31 cellular contexts compared by ENCODE assay signal in genomic region chr18:22697561-22697960, GRCh38.
A peak's percentile ranks its signal among the peaks of the same experiment; 100 is the strongest.
DNase-seq lines count a peak whose midpoint lies in the region; ATAC-seq and TF ChIP-seq lines count a peak whose summit lies in the region.
"Had no signal": no experiment of that assay in that cellular context is flagged by ENCODE, and none has a peak within 500 bp of the region (broad histone marks: within the 10 kb centered on the region; RNA-seq: fewer than 3 reads in every experiment).

No MANE protein-coding gene starts in this region.

- no peaks in the 10 kb centered on the region for H3K36me3 ChIP-seq in HEK293 (ENCODE audit: control insufficient read depth in 2 of 2, insufficient read depth in 1 of 2, low read length in 2 of 2)
- H3K36me3 ChIP-seq in IMR-90 (ENCODE audit: control insufficient read depth, insufficient read depth, low read length) = no peaks in the 10 kb centered on the region
- no peaks in the 10 kb centered on the region for H3K36me3 ChIP-seq in mesenchymal stem cell (ENCODE audit: control insufficient read depth in 1 of 2, insufficient read depth in 2 of 2, low read depth in 1 of 2, low read length in 2 of 2)
- H3K36me3 ChIP-seq: BE2C; BLaER1; BLaER1 treated with 17β-estradiol and CSF1 and Interleukin-3, amounts not matched to agents 10 nM and 100 nM had no signal

- H3K14ac ChIP-seq in IMR-90 (replicated peaks; ENCODE audit: low read depth, low read length) (no peak overlapping the region), mesenchymal stem cell (ENCODE audit: low read length in 2 of 2) (no peak overlapping the region)

- no peak for TF ChIP-seq POLR2A in IMR-90 (IDR thresholded peaks at IDR 0.05; ENCODE audit: low read depth, low read length)

- H3K4me2 ChIP-seq in IMR-90 (ENCODE audit: low read depth, low read length) (no peak overlapping the region), mesenchymal stem cell (ENCODE audit: low read length, poor library complexity, severe bottlenecking) (no peak overlapping the region)
- H3K4me2 ChIP-seq: A549; BLaER1; BLaER1 treated with 17β-estradiol and CSF1 and Interleukin-3, amounts not matched to agents 10 nM and 100 nM had no signal

- H3K9ac ChIP-seq in IMR-90 (ENCODE audit: low read depth, low read length) = no peak overlapping the region
- no peak overlapping the region for H3K9ac ChIP-seq in mesenchymal stem cell (ENCODE audit: low read length)
- H3K9ac ChIP-seq: BLaER1; BLaER1 treated with 17β-estradiol and CSF1 and Interleukin-3, amounts not matched to agents 10 nM and 100 nM had no signal

- CTCF ChIA-PET in HEK293 (lab: Yijun Ruan, JAX) (interaction anchor here (0.5 to 0.7 kb wide), 3 partner anchors 125 to 803 kb away, joined by 3 to 4 read pairs (median 3); no protein-coding TSS in a partner anchor), IMR-90 (lab: Yijun Ruan, JAX) (no interaction called here)

- no peak overlapping the region for H2BK12ac ChIP-seq in mesenchymal stem cell (ENCODE audit: low read length in 2 of 2)

- TF ChIP-seq RAD21 in IMR-90 (IDR thresholded peaks at IDR 0.05; ENCODE audit: low read length) = no peak

- H3K79me1 ChIP-seq in IMR-90 (ENCODE audit: low read depth in 1 of 2, low read length in 2 of 2) (no peaks in the 10 kb centered on the region), mesenchymal stem cell (replicated peaks; ENCODE audit: low read length, poor library complexity, severe bottlenecking) (no peaks in the 10 kb centered on the region)

- H3K27me3 ChIP-seq in IMR-90 (ENCODE audit: control insufficient read depth, insufficient read depth, low read length) = no peaks in the 10 kb centered on the region
- no peaks in the 10 kb centered on the region for H3K27me3 ChIP-seq in mesenchymal stem cell (ENCODE audit: control insufficient read depth in 1 of 2, insufficient read depth in 1 of 2, low read length in 2 of 2)
- H3K27me3 ChIP-seq: BE2C; BLaER1; BLaER1 treated with 17β-estradiol and CSF1 and Interleukin-3, amounts not matched to agents 10 nM and 100 nM had no signal

- no peak overlapping the region for H4K8ac ChIP-seq in IMR-90 (ENCODE audit: low read depth in 2 of 2, low read length in 2 of 2)
- no peak overlapping the region for H4K8ac ChIP-seq in mesenchymal stem cell (ENCODE audit: low read length)

- H2AK5ac ChIP-seq in IMR-90 (ENCODE audit: low read depth, low read length) (peak overlapping the region; percentile 40), mesenchymal stem cell (ENCODE audit: low read length, severe bottlenecking) (peak overlapping the region; percentile 82)

- H4K20me1 ChIP-seq in IMR-90 (ENCODE audit: insufficient read depth, low read length) = no peaks in the 10 kb centered on the region
- H4K20me1 ChIP-seq: BLaER1; BLaER1 treated with 17β-estradiol and CSF1 and Interleukin-3, amounts not matched to agents 10 nM and 100 nM had no signal

- no peak for ATAC-seq in IMR-90 (ENCODE audit: low read depth)
- ATAC-seq: A549; CD8-positive, alpha-beta T cell had no signal

- H2BK15ac ChIP-seq in IMR-90 (ENCODE audit: low read depth, low read length) (no peak overlapping the region), mesenchymal stem cell (ENCODE audit: low read depth, poor library complexity, severe bottlenecking) (no peak overlapping the region)

- in situ Hi-C loops in IMR-90 (cut with MboI; ENCODE audit: low sequenced_read_pairs) = no loop called here

- H3K4me1 ChIP-seq in HEK293 (ENCODE audit: control insufficient read depth, insufficient read depth, low read length) = peaks cover 11% of the 10 kb centered on the region
- peaks cover 12% of the 10 kb centered on the region for H3K4me1 ChIP-seq in IMR-90 (ENCODE audit: control insufficient read depth, insufficient read depth, low read length)
- no peaks in the 10 kb centered on the region for H3K4me1 ChIP-seq in mesenchymal stem cell (ENCODE audit: control insufficient read depth, insufficient read depth, low read depth, low read length)
- H3K4me1 ChIP-seq: BE2C, BLaER1 had no signal

- BruUV-seq in IMR-90 (replicated peaks; lab: Mats Ljungman, UMichigan) = no TSS peak

- H4K5ac ChIP-seq in IMR-90 (ENCODE audit: low read depth, low read length) = no peak overlapping the region

- H3K18ac ChIP-seq in IMR-90 (ENCODE audit: low read depth, low read length) (no peak overlapping the region), mesenchymal stem cell (ENCODE audit: low read depth in 1 of 2, low read length in 2 of 2) (no peak overlapping the region)

- 90% methylated on average over 2 of the region's 3 CpGs; no CpG with 5 or more reads in 1 of the 2 experiments for WGBS in IMR-90 (ENCODE audit: extremely low coverage in 2 of 2, insufficient read length in 1 of 2), 2 experiments
- WGBS in mesenchymal stem cell = 92% methylated on average over 3 of the region's 3 CpGs

- H3K23ac ChIP-seq in IMR-90 (ENCODE audit: low read depth, low read length) = no peak overlapping the region
- H3K23ac ChIP-seq in mesenchymal stem cell (ENCODE audit: low read length in 2 of 2) = no peak overlapping the region

- H2BK5ac ChIP-seq in IMR-90 (ENCODE audit: low read depth, low read length, poor library complexity, severe bottlenecking) (no peak overlapping the region), mesenchymal stem cell (ENCODE audit: low read depth, low read length, poor library complexity, severe bottlenecking) (no peak overlapping the region)

- H2AFZ ChIP-seq in IMR-90 (replicated peaks; ENCODE audit: low read length, poor library complexity) (no peak overlapping the region), mesenchymal stem cell (ENCODE audit: low read depth, low read length) (no peak overlapping the region)

- dilution Hi-C loops in IMR-90 (cut with HindIII; ENCODE audit: low sequenced_read_pairs, unreplicated experiment) = no loop called here

- DNase-seq in IMR-90 = no peak
- DNase-seq in mesenchymal stem cell = no peak
- no peak for DNase-seq in iPS-NIHi7 (ENCODE audit: extremely low spot score)
- DNase-seq in stimulated activated CD4-positive, alpha-beta T cell treated with anti-CD3 and anti-CD28 coated beads, Interleukin-1b, Interleukin-23, amount 100 ng/mL, for 48 hours = no peak
- DNase-seq in foreskin fibroblast = no peak
- DNase-seq: 8988T; ACHN; AML-193; BE2C; C1 segment of cervical spinal cord; Caco-2; Calu3; CD4-positive, alpha-beta memory T cell; CD4-positive, alpha-beta T cell; CD4-positive, CD25-positive, alpha-beta regulatory T cell; CD8-positive, alpha-beta memory T cell; CD8-positive, alpha-beta T cell; COR-L47; DMS 273 treated with DMSO at 0.1 percent for 48 hours; DMS153; DMS53; DMS79; DMS79 treated with DMSO at 0.1 percent for 48 hours; DND-41; EL had no signal

- peak overlapping the region; percentile 32 for H2AK9ac ChIP-seq in IMR-90 (replicated peaks; ENCODE audit: low read depth, low read length, poor library complexity)

- no peak overlapping the region for H3K56ac ChIP-seq in IMR-90 (ENCODE audit: extremely low read depth, insufficient read depth, low read length)

- H2BK20ac ChIP-seq in IMR-90 (ENCODE audit: low read depth, low read length) = no peak overlapping the region

- H3K9me3 ChIP-seq in HEK293 (ENCODE audit: control insufficient read depth, insufficient read depth, low read depth, low read length) = no peaks in the 10 kb centered on the region
- H3K9me3 ChIP-seq in IMR-90 (ENCODE audit: control insufficient read depth, insufficient read depth, low read length) = no peaks in the 10 kb centered on the region
- no peaks in the 10 kb centered on the region for H3K9me3 ChIP-seq in mesenchymal stem cell (ENCODE audit: control insufficient read depth, low read length)
- H3K9me3 ChIP-seq: A549; BE2C; BLaER1; BLaER1 treated with 17β-estradiol and CSF1 and Interleukin-3, amounts not matched to agents 10 nM and 100 nM; Caco-2 had no signal

- no peak overlapping the region for H3K4ac ChIP-seq in IMR-90 (ENCODE audit: low read depth, low read length)
- no peak overlapping the region for H3K4ac ChIP-seq in mesenchymal stem cell (ENCODE audit: low read depth in 1 of 2, low read length in 2 of 2)

- no peak overlapping the region for H3K27ac ChIP-seq in HEK293 (ENCODE audit: extremely low read depth, low read depth, low read length)
- no peak overlapping the region for H3K27ac ChIP-seq in IMR-90 (ENCODE audit: insufficient read depth, low read length)
- H3K27ac ChIP-seq in mesenchymal stem cell (ENCODE audit: low read length, poor library complexity, severe bottlenecking) = no peak overlapping the region
- H3K27ac ChIP-seq: 22Rv1; BLaER1; BLaER1 treated with 17β-estradiol and CSF1 and Interleukin-3, amounts not matched to agents 10 nM and 100 nM; C4-2B had no signal

- H2BK120ac ChIP-seq in IMR-90 (ENCODE audit: low read depth, low read length) (no peak overlapping the region), mesenchymal stem cell (ENCODE audit: low read depth, low read length) (no peak overlapping the region)

- TF ChIP-seq CTCF in HEK293 (tag by site-specific recombination; IDR thresholded peaks at IDR 0.05) (no peak), IMR-90 (conservative IDR thresholded peaks at IDR 0.05; ENCODE audit: low read depth, low read length) (no peak), foreskin fibroblast (IDR thresholded peaks at IDR 0.05; ENCODE audit: low read depth, low read length) (no peak)

- H3K9me1 ChIP-seq in IMR-90 (ENCODE audit: insufficient read depth, low read length) = peaks cover 8% of the 10 kb centered on the region

- H3K4me3 ChIP-seq in HEK293 (ENCODE audit: low read depth, low read length) (no peak overlapping the region), IMR-90 (ENCODE audit: insufficient read depth, low read depth, low read length) (no peak overlapping the region), mesenchymal stem cell (ENCODE audit: insufficient read depth in 1 of 2, low read depth in 1 of 2, low read length in 2 of 2) (no peak overlapping the region), foreskin fibroblast (ENCODE audit: low read depth in 1 of 2, low read length in 2 of 2) (no peak overlapping the region)
- H3K4me3 ChIP-seq: A549; BLaER1; BLaER1 treated with 17β-estradiol and CSF1 and Interleukin-3, amounts not matched to agents 10 nM and 100 nM had no signal

- intact Hi-C loops in IMR-90 (cut with micrococcal nuclease) = no loop called here

- H4K91ac ChIP-seq in IMR-90 (ENCODE audit: insufficient read depth, low read depth, low read length) (no peak overlapping the region; the same call in 1 of the 2 replicates), mesenchymal stem cell (ENCODE audit: low read length) (no peak overlapping the region)

- POLR2A ChIA-PET in HEK293 (lab: Yijun Ruan, JAX) = no interaction called here
- POLR2A ChIA-PET in IMR-90 (lab: Charles Lee; ENCODE audit: unreplicated experiment) = no interaction called here

TF ChIP-seq in HEK293, 187 proteins besides CTCF, POLR2A, EP300 and RAD21:
- TF ChIP-seq ZBTB1 (tag by site-specific recombination; IDR thresholded peaks at IDR 0.05) (no peak), ZIC2 (tag by site-specific recombination; IDR thresholded peaks at IDR 0.05) (peak; percentile 98)

TF ChIP-seq in IMR-90, 13 proteins besides CTCF, POLR2A, EP300 and RAD21:
- TF ChIP-seq NFE2L2 (IDR thresholded peaks at IDR 0.05; ENCODE audit: low read depth, low read length) (no peak), SMC3 (IDR thresholded peaks at IDR 0.05; ENCODE audit: low read depth, low read length) (no peak), BHLHE40 (IDR thresholded peaks at IDR 0.05; ENCODE audit: low read depth, low read length) (no peak), MAFK (IDR thresholded peaks at IDR 0.05; ENCODE audit: low read depth, low read length) (no peak), MXI1 (IDR thresholded peaks at IDR 0.05; ENCODE audit: borderline replicate concordance, low read depth, low read length) (no peak), FOS (IDR thresholded peaks at IDR 0.05; ENCODE audit: low read depth, low read length) (no peak)
TF ChIP-seq in IMR-90: peak in this region for 0.
